Comparison of ENCODE assay signal across 23 cellular contexts in genomic region chr7:66556177-66556548, GRCh38.
"Had no signal": no experiment of that assay in that cellular context is flagged by ENCODE, and none has a peak within 500 bp of the region (broad histone marks: within the 10 kb centered on the region; RNA-seq: fewer than 3 reads in every experiment).

No MANE protein-coding gene starts in this region.

- H3K27ac ChIP-seq: lower lobe of right lung, neural progenitor cell, pancreas, spleen, suprapubic skin, thoracic aorta, uterus had no signal

- DNase-seq: islet precursor cell; lower lobe of right lung; mammary epithelial cell; mesendoderm; naive B cell; natural killer cell; nephron progenitor cell; small intestine; spleen; stimulated activated CD4-positive, alpha-beta T cell treated with anti-CD3 and anti-CD28 coated beads, Interleukin-4, amount 100 ng/mL, for 4 hours; stimulated activated CD8-positive, alpha-beta memory T cell treated with anti-CD3 and anti-CD28 coated beads, Interleukin-4, amount 100 ng/mL, for 48 hours; stimulated activated naive CD4-positive, alpha-beta T cell treated with Interleukin-2 at 50 U/mL for 16 hours; tibial artery; uterus had no signal

- H3K4me2 ChIP-seq: neural progenitor cell had no signal

- H2AFZ ChIP-seq: neural progenitor cell had no signal

- H3K9ac ChIP-seq: neural progenitor cell had no signal

- H3K27me3 Mint-ChIP-seq: naive B cell; stimulated activated memory B cell treated with anti-CD40 and anti-IgM and Interleukin-4, amounts not matched to agents 10 μg/mL and 1 μg/mL and 100 μg/mL, for 72 hours; type B pancreatic cell had no signal

- H3K36me3 ChIP-seq: uterus had no signal

- H3K9me3 ChIP-seq: lower lobe of right lung, pancreas, right atrium auricular region, sigmoid colon, spleen, suprapubic skin, thoracic aorta, tibial artery, uterus had no signal

- H3K4me3 ChIP-seq: lower lobe of right lung, neural progenitor cell, pancreas, right atrium auricular region, sigmoid colon, spleen, suprapubic skin, thoracic aorta, tibial artery, uterus had no signal

- H3K4me1 Mint-ChIP-seq: mesothelial cell of epicardium; nephron progenitor cell; neural progenitor cell; stimulated activated memory B cell treated with anti-CD40 and anti-IgM and Interleukin-4, amounts not matched to agents 10 μg/mL and 1 μg/mL and 100 μg/mL, for 72 hours had no signal

- ATAC-seq: natural killer cell; stimulated activated memory B cell treated with anti-CD40 and anti-IgM and Interleukin-4, amounts not matched to agents 10 μg/mL and 1 μg/mL and 100 μg/mL, for 72 hours had no signal

- H3K27me3 ChIP-seq: neural progenitor cell, pancreas, right atrium auricular region, sigmoid colon, spleen, suprapubic skin, tibial artery, uterus had no signal

- H3K27ac Mint-ChIP-seq: mesothelial cell of epicardium; naive B cell; natural killer cell; nephron progenitor cell; neural progenitor cell; stimulated activated memory B cell treated with anti-CD40 and anti-IgM and Interleukin-4, amounts not matched to agents 10 μg/mL and 1 μg/mL and 100 μg/mL, for 72 hours; type B pancreatic cell had no signal

- H3K9me3 Mint-ChIP-seq: mesothelial cell of epicardium; naive B cell; natural killer cell; nephron progenitor cell; neural progenitor cell; stimulated activated memory B cell treated with anti-CD40 and anti-IgM and Interleukin-4, amounts not matched to agents 10 μg/mL and 1 μg/mL and 100 μg/mL, for 72 hours; type B pancreatic cell had no signal

- H3K4me3 Mint-ChIP-seq: mesothelial cell of epicardium; naive B cell; natural killer cell; nephron progenitor cell; neural progenitor cell; stimulated activated memory B cell treated with anti-CD40 and anti-IgM and Interleukin-4, amounts not matched to agents 10 μg/mL and 1 μg/mL and 100 μg/mL, for 72 hours; type B pancreatic cell had no signal

- H3K4me1 ChIP-seq: lower lobe of right lung, neural progenitor cell, pancreas, uterus had no signal
